In genomic region chr7:20408467-20408826, GRCh38 we compare ENCODE assay signal across 13 cellular contexts.
DNase-seq lines count a peak whose midpoint lies in the region; ATAC-seq and FAIRE-seq lines count a peak whose summit lies in the region.
"Had no signal": no experiment of that assay in that cellular context is flagged by ENCODE, and none has a peak within 500 bp of the region (broad histone marks: within the 10 kb centered on the region; RNA-seq: fewer than 3 reads in every experiment).

No MANE protein-coding gene starts in this region.

- peak; percentile 19 for DNase-seq in A172 (ENCODE audit: low spot score)
- peak; percentile 9 for DNase-seq in HTR-8/SVneo (ENCODE audit: insufficient read length, low spot score)
- DNase-seq in amniotic epithelial cell (ENCODE audit: low read depth) = peak; percentile 72
- DNase-seq in left ventricle myocardium superior = peak; percentile 38
- no peak for DNase-seq in left colon
- DNase-seq in stimulated activated naive CD4-positive, alpha-beta T cell (lab: John Stamatoyannopoulos, UW) = no peak
- DNase-seq: C1 segment of cervical spinal cord; effector memory CD8-positive, alpha-beta T cell; psoas muscle; SHP77 treated with DMSO at 0.1 percent for 48 hours had no signal

- peak; percentile 92 for ATAC-seq in left ventricle myocardium superior
- ATAC-seq in left colon = no peak
- ATAC-seq in GM21367 (IDR thresholded peaks at IDR 0.05; ENCODE audit: unreplicated experiment) = no peak
- no peak for ATAC-seq in HG02610 (IDR thresholded peaks at IDR 0.05; ENCODE audit: unreplicated experiment)
- ATAC-seq: activated naive CD4-positive, alpha-beta T cell treated with anti-CD3 and anti-CD28 coated beads, Interleukin-2, amount 50 U/mL, for 72 hours; effector memory CD8-positive, alpha-beta T cell had no signal

- FAIRE-seq in HTR-8/SVneo (lab: Jason Lieb, UNC) = no peak

- intact Hi-C loops in left ventricle myocardium superior (cut with micrococcal nuclease) (no loop called here), left colon (cut with DNase I, micrococcal nuclease) (no loop called here)

Comparison
In these comparisons a context has a peak if more than half of its experiments do, and no peak if none do; other contexts are left out.
1. DNase-seq: peak in A172 (single experiment), HTR-8/SVneo (single experiment), amniotic epithelial cell (single experiment) and left ventricle myocardium superior (single experiment); none in left colon (0 of 2) and stimulated activated naive CD4-positive, alpha-beta T cell (0 of 6).